Comparison of ENCODE assay signal across 1 cellular context in the genomic region with DNA sequence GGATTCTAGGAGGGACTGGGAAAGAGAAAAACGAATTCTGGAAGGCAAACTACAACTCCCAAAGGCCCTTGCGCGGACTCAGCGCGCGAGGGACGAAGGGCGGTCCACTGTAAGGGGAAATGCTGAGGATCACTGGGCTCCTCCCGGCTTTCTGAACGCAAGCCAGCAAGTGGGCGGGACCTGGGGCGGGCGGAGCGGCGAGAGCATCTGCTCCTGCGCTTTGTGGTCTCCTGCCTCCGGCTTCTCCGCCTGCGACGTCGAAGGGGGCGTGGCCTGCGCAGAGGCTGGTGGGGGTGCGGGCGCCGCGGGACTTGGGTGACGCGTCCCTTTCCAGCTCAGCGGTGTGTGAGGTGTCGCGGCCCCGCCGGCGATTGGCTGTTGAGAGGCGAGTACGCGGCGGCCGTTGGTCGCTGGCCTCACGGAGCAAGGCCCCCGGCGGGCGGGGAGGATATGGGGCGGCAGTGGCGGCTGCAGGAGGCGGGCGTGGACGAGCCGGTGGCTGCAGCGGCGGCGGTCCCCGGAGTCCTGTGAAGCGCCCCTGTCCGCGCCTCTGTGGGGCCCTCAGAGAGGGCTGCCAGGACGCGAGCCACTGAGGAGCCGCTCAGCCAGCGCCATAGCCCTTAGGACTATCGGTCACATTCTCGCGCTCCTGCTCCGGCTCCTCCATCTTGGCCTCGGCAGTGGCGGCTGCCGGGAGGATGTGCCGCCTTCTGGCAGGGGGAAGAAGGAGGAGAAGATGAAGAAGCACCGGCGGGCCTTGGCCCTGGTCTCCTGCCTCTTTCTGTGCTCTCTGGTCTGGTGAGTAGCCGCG.
TF ChIP-seq lines count a peak whose summit lies in the region.

A gene with protein sequence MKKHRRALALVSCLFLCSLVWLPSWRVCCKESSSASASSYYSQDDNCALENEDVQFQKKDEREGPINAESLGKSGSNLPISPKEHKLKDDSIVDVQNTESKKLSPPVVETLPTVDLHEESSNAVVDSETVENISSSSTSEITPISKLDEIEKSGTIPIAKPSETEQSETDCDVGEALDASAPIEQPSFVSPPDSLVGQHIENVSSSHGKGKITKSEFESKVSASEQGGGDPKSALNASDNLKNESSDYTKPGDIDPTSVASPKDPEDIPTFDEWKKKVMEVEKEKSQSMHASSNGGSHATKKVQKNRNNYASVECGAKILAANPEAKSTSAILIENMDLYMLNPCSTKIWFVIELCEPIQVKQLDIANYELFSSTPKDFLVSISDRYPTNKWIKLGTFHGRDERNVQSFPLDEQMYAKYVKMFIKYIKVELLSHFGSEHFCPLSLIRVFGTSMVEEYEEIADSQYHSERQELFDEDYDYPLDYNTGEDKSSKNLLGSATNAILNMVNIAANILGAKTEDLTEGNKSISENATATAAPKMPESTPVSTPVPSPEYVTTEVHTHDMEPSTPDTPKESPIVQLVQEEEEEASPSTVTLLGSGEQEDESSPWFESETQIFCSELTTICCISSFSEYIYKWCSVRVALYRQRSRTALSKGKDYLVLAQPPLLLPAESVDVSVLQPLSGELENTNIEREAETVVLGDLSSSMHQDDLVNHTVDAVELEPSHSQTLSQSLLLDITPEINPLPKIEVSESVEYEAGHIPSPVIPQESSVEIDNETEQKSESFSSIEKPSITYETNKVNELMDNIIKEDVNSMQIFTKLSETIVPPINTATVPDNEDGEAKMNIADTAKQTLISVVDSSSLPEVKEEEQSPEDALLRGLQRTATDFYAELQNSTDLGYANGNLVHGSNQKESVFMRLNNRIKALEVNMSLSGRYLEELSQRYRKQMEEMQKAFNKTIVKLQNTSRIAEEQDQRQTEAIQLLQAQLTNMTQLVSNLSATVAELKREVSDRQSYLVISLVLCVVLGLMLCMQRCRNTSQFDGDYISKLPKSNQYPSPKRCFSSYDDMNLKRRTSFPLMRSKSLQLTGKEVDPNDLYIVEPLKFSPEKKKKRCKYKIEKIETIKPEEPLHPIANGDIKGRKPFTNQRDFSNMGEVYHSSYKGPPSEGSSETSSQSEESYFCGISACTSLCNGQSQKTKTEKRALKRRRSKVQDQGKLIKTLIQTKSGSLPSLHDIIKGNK (N-terminal part only) (plus strand): TSS at position 451 of the 811 bp plus-strand sequence. CDS start 286 bp downstream, at position 737.

TF ChIP-seq in HEK293, 187 proteins besides CTCF, POLR2A, EP300 and RAD21 (continued from another document and continues in another):
- TF ChIP-seq ZNF324 (tag by site-specific recombination; IDR thresholded peaks at IDR 0.05) (no peak), ZFP37 (tag by site-specific recombination; IDR thresholded peaks at IDR 0.05) (peak; percentile 88), ZNF366 (tag by site-specific recombination; conservative IDR thresholded peaks at IDR 0.05) (peak; percentile 27), ZBTB44 (tag by site-specific recombination; IDR thresholded peaks at IDR 0.05) (0 out of 2 replicates have a peak, but pooled peaks have one; percentile 42), SP3 (tag by site-specific recombination; IDR thresholded peaks at IDR 0.05) (peak; percentile 94), ZXDB (tag by site-specific recombination; IDR thresholded peaks at IDR 0.05) (peak; percentile 39), ZNF692 (tag by site-specific recombination; IDR thresholded peaks at IDR 0.05) (peak; percentile 85), ZNF341 (tag by site-specific recombination; IDR thresholded peaks at IDR 0.05; ENCODE audit: low read depth) (peak; percentile 87), YY1 (tag by site-specific recombination; IDR thresholded peaks at IDR 0.05) (peak; percentile 92), KLF10 (tag by site-specific recombination; IDR thresholded peaks at IDR 0.05) (peak; percentile 93), ZBTB17 (tag by site-specific recombination; IDR thresholded peaks at IDR 0.05) (peak; percentile 26), ZFHX2 (tag by site-specific recombination; conservative IDR thresholded peaks at IDR 0.05) (peak; percentile 71), SETDB1 (IDR thresholded peaks at IDR 0.05; ENCODE audit: insufficient read length, low read length) (no peak), ZSCAN4 (tag by site-specific recombination; IDR thresholded peaks at IDR 0.05) (no peak), ZNF521 (tag by site-specific recombination; IDR thresholded peaks at IDR 0.05) (no peak), ZNF501 (tag by site-specific recombination; IDR thresholded peaks at IDR 0.05) (peak; percentile 81; the same call in 1 of the 2 replicates), ZBTB21 (tag by site-specific recombination; IDR thresholded peaks at IDR 0.05) (peak; percentile 74; the same call in 1 of the 2 replicates), ZEB2 (tag by site-specific recombination; IDR thresholded peaks at IDR 0.05) (peak; percentile 57; the same call in 1 of the 2 replicates), ZNF169 (tag by site-specific recombination; IDR thresholded peaks at IDR 0.05) (no peak), ZNF335 (tag by site-specific recombination; conservative IDR thresholded peaks at IDR 0.05) (peak; percentile 76), ZNF777 (tag by site-specific recombination; IDR thresholded peaks at IDR 0.05; ENCODE audit: borderline replicate concordance) (no peak), ZNF398 (tag by site-specific recombination; IDR thresholded peaks at IDR 0.05) (peak; percentile 77), ZBTB20 (tag by site-specific recombination; IDR thresholded peaks at IDR 0.05) (peak; percentile 17; the same call in 1 of the 2 replicates), ZNF221 (tag by site-specific recombination; IDR thresholded peaks at IDR 0.05; ENCODE audit: borderline replicate concordance) (no peak), ZNF596 (tag by site-specific recombination; IDR thresholded peaks at IDR 0.05) (no peak), ZSCAN30 (tag by site-specific recombination; IDR thresholded peaks at IDR 0.05) (peak; percentile 90), PATZ1 (tag by site-specific recombination; IDR thresholded peaks at IDR 0.05) (peak; percentile 96), ZNF513 (tag by site-specific recombination; IDR thresholded peaks at IDR 0.05) (peak; percentile 60), MZF1 (tag by site-specific recombination; IDR thresholded peaks at IDR 0.05; ENCODE audit: borderline replicate concordance) (peak; percentile 30; the same call in 1 of the 2 replicates), ZNF48 (tag by site-specific recombination; IDR thresholded peaks at IDR 0.05) (no peak), EGR2 (tag by site-specific recombination; IDR thresholded peaks at IDR 0.05; ENCODE audit: low read depth) (peak; percentile 64), ZFP69B (tag by site-specific recombination; IDR thresholded peaks at IDR 0.05) (peak; percentile 75)
- TF ChIP-seq, protein P1, sequence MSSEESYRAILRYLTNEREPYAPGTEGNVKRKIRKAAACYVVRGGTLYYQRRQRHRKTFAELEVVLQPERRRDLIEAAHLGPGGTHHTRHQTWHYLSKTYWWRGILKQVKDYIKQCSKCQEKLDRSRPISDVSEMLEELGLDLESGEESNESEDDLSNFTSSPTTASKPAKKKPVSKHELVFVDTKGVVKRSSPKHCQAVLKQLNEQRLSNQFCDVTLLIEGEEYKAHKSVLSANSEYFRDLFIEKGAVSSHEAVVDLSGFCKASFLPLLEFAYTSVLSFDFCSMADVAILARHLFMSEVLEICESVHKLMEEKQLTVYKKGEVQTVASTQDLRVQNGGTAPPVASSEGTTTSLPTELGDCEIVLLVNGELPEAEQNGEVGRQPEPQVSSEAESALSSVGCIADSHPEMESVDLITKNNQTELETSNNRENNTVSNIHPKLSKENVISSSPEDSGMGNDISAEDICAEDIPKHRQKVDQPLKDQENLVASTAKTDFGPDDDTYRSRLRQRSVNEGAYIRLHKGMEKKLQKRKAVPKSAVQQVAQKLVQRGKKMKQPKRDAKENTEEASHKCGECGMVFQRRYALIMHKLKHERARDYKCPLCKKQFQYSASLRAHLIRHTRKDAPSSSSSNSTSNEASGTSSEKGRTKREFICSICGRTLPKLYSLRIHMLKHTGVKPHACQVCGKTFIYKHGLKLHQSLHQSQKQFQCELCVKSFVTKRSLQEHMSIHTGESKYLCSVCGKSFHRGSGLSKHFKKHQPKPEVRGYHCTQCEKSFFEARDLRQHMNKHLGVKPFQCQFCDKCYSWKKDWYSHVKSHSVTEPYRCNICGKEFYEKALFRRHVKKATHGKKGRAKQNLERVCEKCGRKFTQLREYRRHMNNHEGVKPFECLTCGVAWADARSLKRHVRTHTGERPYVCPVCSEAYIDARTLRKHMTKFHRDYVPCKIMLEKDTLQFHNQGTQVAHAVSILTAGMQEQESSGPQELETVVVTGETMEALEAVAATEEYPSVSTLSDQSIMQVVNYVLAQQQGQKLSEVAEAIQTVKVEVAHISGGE (tag by site-specific recombination; conservative IDR thresholded peaks at IDR 0.05; ENCODE audit: low read depth): peak; percentile 46; the same call in 1 of the 2 replicates
- TF ChIP-seq, protein P2, sequence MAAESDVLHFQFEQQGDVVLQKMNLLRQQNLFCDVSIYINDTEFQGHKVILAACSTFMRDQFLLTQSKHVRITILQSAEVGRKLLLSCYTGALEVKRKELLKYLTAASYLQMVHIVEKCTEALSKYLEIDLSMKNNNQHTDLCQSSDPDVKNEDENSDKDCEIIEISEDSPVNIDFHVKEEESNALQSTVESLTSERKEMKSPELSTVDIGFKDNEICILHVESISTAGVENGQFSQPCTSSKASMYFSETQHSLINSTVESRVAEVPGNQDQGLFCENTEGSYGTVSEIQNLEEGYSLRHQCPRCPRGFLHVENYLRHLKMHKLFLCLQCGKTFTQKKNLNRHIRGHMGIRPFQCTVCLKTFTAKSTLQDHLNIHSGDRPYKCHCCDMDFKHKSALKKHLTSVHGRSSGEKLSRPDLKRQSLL (tag by site-specific recombination; IDR thresholded peaks at IDR 0.05): peak; percentile 37; the same call in 1 of the 2 replicates
